In genomic region chr22:46299101-46299500, GRCh38 we compare ENCODE assay signal across 23 cellular contexts. TPM values are rescaled to one million over a fixed set of nuclear protein-coding genes. Genes with fewer than 3 reads are reported as not detected.
DNase-seq lines count a peak whose midpoint lies in the region; ATAC-seq and TF ChIP-seq lines count a peak whose summit lies in the region.
"Had no signal": no experiment of that assay in that cellular context is flagged by ENCODE, and none has a peak within 500 bp of the region (broad histone marks: within the 10 kb centered on the region; RNA-seq: fewer than 3 reads in every experiment).

No MANE protein-coding gene starts in this region.

- H3K4ac ChIP-seq in H9 (ENCODE audit: low read depth, low read length) = no peak overlapping the region

- peaks cover 7% of the 10 kb centered on the region for H3K79me1 ChIP-seq in H9 (ENCODE audit: insufficient read depth, low read depth, low read length, poor library complexity, severe bottlenecking)

- no peak overlapping the region for H2AK5ac ChIP-seq in H9 (ENCODE audit: insufficient read length, low read length)

- H4K8ac ChIP-seq in H9 (replicated peaks; ENCODE audit: insufficient read length, low read depth, low read length) = no peak overlapping the region

- H3K36me3 ChIP-seq in transverse colon (no peaks in the 10 kb centered on the region), suprapubic skin (no peaks in the 10 kb centered on the region)
- H3K36me3 ChIP-seq: ovary had no signal

- DNase-seq in T-helper 1 cell (no peak), H9 (no peak), transverse colon (no peak), suprapubic skin (ENCODE audit: low spot score in 2 of 2) (no peak), HK-2 (ENCODE audit: unreplicated experiment) (no peak)
- DNase-seq in activated naive CD8-positive, alpha-beta T cell treated with anti-CD3 and anti-CD28 coated beads, Interleukin-2, amount 10 ng/mL, durations not matched to agents 7 days and 5 days = no peak
- no peak for DNase-seq in natural killer cell treated with Interleukin-12 subunit alpha and Interleukin-12 subunit beta and Interleukin-15 and Interleukin-18, amount 100 ng/mL, for 72 hours (ENCODE audit: low spot score)
- DNase-seq: C1 segment of cervical spinal cord; central memory CD4-positive, alpha-beta T cell; effector CD8-positive, alpha-beta T cell; kidney glomerular epithelial cell; NCI-H2107; NCI-H526; ovary; PC-9; stimulated activated CD4-positive, alpha-beta T cell treated with anti-CD3 and anti-CD28 coated beads, Interleukin-4, amount 100 ng/mL, for 4 hours had no signal

- H3K79me2 ChIP-seq in H9 (ENCODE audit: insufficient read depth, low read length) = peaks cover 4% of the 10 kb centered on the region; the same call in 1 of the 2 replicates

- no peak overlapping the region for H2BK120ac ChIP-seq in H9 (ENCODE audit: low read depth, low read length, poor library complexity, severe bottlenecking)

- H3K9me3 ChIP-seq in H9 (ENCODE audit: control insufficient read depth, low read depth, low read length) = no peaks in the 10 kb centered on the region
- no peaks in the 10 kb centered on the region for H3K9me3 ChIP-seq in transverse colon
- no peaks in the 10 kb centered on the region for H3K9me3 ChIP-seq in suprapubic skin
- H3K9me3 ChIP-seq: ovary, tibial nerve had no signal

- no peak overlapping the region for H2BK12ac ChIP-seq in H9 (ENCODE audit: insufficient read length, low read depth, low read length)

- H3K9ac ChIP-seq in H9 (ENCODE audit: extremely low read depth, insufficient read length, low read length) = no peak overlapping the region

- no peak for ATAC-seq in activated naive CD8-positive, alpha-beta T cell treated with anti-CD3 and anti-CD28 coated beads, Interleukin-2, amount 10 ng/mL, durations not matched to agents 7 days and 5 days (ENCODE audit: low read depth)
- no peak for ATAC-seq in natural killer cell treated with Interleukin-12 subunit alpha and Interleukin-12 subunit beta and Interleukin-15 and Interleukin-18, amount 100 ng/mL, for 72 hours
- ATAC-seq: SK-N-SH treated with all-trans-retinoic acid at 6 μM for 48 hours had no signal

- peak overlapping the region; percentile 56 for H3K27ac Mint-ChIP-seq in T-helper 1 cell treated with Interleukin-12 subunit alpha and Interleukin-12 subunit beta and Interleukin-4 antibody, amounts not matched to agents 30 μg/mL and 1 μg/mL, for 36 hours
- H3K27ac Mint-ChIP-seq in H9 = peak overlapping the region in 2 of 3 experiments; percentile 7 to 25; a peak in 2 of 7 replicates
- peak overlapping the region; percentile 21 for H3K27ac Mint-ChIP-seq in activated naive CD8-positive, alpha-beta T cell treated with anti-CD3 and anti-CD28 coated beads, Interleukin-2, amount 10 ng/mL, durations not matched to agents 7 days and 5 days
- H3K27ac Mint-ChIP-seq in natural killer cell treated with Interleukin-12 subunit alpha and Interleukin-12 subunit beta and Interleukin-15 and Interleukin-18, amount 100 ng/mL, for 72 hours = peak overlapping the region in 1 of 2 donors; percentile 20

- TF ChIP-seq POLR2A in transverse colon (IDR thresholded peaks at IDR 0.05) = no peak
- TF ChIP-seq POLR2A in suprapubic skin (IDR thresholded peaks at IDR 0.05) = no peak

- in situ Hi-C loops in transverse colon (cut with MboI; ENCODE audit: low pct_ligation_motif_present in 1 of 4, low pct_unique_long_range_greater_than_20kb in 1 of 4, low sequenced_read_pairs in 3 of 4) = loop anchor here in 1 of 4 donors (10.0 kb wide), 1 partner anchor 154 kb away; no protein-coding TSS in a partner anchor

- no peak for TF ChIP-seq CTCF in H9 (conservative IDR thresholded peaks at IDR 0.05)
- no peak for TF ChIP-seq CTCF in transverse colon (IDR thresholded peaks at IDR 0.05)
- no peak for TF ChIP-seq CTCF in suprapubic skin (IDR thresholded peaks at IDR 0.05)

- no peak overlapping the region for H2AFZ ChIP-seq in H9 (ENCODE audit: low read length)
- H2AFZ ChIP-seq: hepatocyte, PC-9 had no signal

- POLR2A ChIA-PET in activated naive CD8-positive, alpha-beta T cell treated with anti-CD3 and anti-CD28 coated beads, Interleukin-2, amount 10 ng/mL, durations not matched to agents 7 days and 5 days (lab: Charles Lee) = interaction anchor here (0.6 to 0.7 kb wide), 3 partner anchors 16 to 57 kb away, joined by 3 to 4 read pairs (median 3); no protein-coding TSS in a partner anchor

- H2BK20ac ChIP-seq in H9 (ENCODE audit: low read depth, low read length, poor library complexity, severe bottlenecking) = no peak overlapping the region

- no peak overlapping the region for H3K4me2 ChIP-seq in H9 (ENCODE audit: insufficient read depth, insufficient read length, low read length)
- H3K4me2 ChIP-seq: hepatocyte had no signal

- H3K14ac ChIP-seq in H9 (ENCODE audit: insufficient read depth, low read length) = no peak overlapping the region

- WGBS in H9 (ENCODE audit: extremely low coverage, insufficient read length, low lambda C conversion rate) = no CpG with 5 or more reads among the region's 13 CpGs
- WGBS in transverse colon (ENCODE audit: low coverage in 1 of 2), 2 donors = 87 to 91% methylated on average over 3 to 13 of the region's 13 CpGs
- 89% methylated on average over 13 of the region's 13 CpGs for WGBS in suprapubic skin

- H3K27me3 ChIP-seq in H9 (ENCODE audit: insufficient read depth, low read length) (no peaks in the 10 kb centered on the region), transverse colon (no peaks in the 10 kb centered on the region), suprapubic skin (no peaks in the 10 kb centered on the region)
- H3K27me3 ChIP-seq: hepatocyte, ovary, tibial nerve had no signal

- intact Hi-C loops in transverse colon (cut with DNase I; ENCODE audit: low total_unique reads) = no loop called here

- no peak overlapping the region for H3K56ac ChIP-seq in H9 (ENCODE audit: insufficient read length, low read depth, low read length)

- no peak overlapping the region for H4K5ac ChIP-seq in H9 (ENCODE audit: insufficient read length, low read depth, low read length)

- H3K27me3 Mint-ChIP-seq in T-helper 1 cell treated with Interleukin-12 subunit alpha and Interleukin-12 subunit beta and Interleukin-4 antibody, amounts not matched to agents 30 μg/mL and 1 μg/mL, for 36 hours (ENCODE audit: low read depth) = no peaks in the 10 kb centered on the region
- H3K27me3 Mint-ChIP-seq in H9 (ENCODE audit: low read depth) = no peaks in the 10 kb centered on the region
- no peaks in the 10 kb centered on the region for H3K27me3 Mint-ChIP-seq in activated naive CD8-positive, alpha-beta T cell treated with anti-CD3 and anti-CD28 coated beads, Interleukin-2, amount 10 ng/mL, durations not matched to agents 7 days and 5 days
- H3K27me3 Mint-ChIP-seq in natural killer cell treated with Interleukin-12 subunit alpha and Interleukin-12 subunit beta and Interleukin-15 and Interleukin-18, amount 100 ng/mL, for 72 hours = no peaks in the 10 kb centered on the region

- H3T11ph ChIP-seq in H9 (ENCODE audit: low read length) = no peak overlapping the region

- no peak overlapping the region for H4K91ac ChIP-seq in H9 (ENCODE audit: insufficient read length, low read depth, low read length)

- no peak overlapping the region for H3K23ac ChIP-seq in H9 (ENCODE audit: insufficient read length, low read depth, low read length)

- H3K23me2 ChIP-seq in H9 (ENCODE audit: insufficient read length, low read depth, low read length, poor library complexity, severe bottlenecking) = peaks cover 9% of the 10 kb centered on the region

- H4K20me1 ChIP-seq in H9 (ENCODE audit: control insufficient read depth, insufficient read depth, insufficient read length) = no peaks in the 10 kb centered on the region

- H3K27ac ChIP-seq in H9 (ENCODE audit: insufficient read length, low read depth, low read length) (no peak overlapping the region), transverse colon (no peak overlapping the region), suprapubic skin (no peak overlapping the region)
- H3K27ac ChIP-seq: 22Rv1, hepatocyte, ovary, PC-9, tibial nerve had no signal

- no peaks in the 10 kb centered on the region for H3K9me3 Mint-ChIP-seq in T-helper 1 cell treated with Interleukin-12 subunit alpha and Interleukin-12 subunit beta and Interleukin-4 antibody, amounts not matched to agents 30 μg/mL and 1 μg/mL, for 36 hours
- no peaks in the 10 kb centered on the region for H3K9me3 Mint-ChIP-seq in H9
- H3K9me3 Mint-ChIP-seq in activated naive CD8-positive, alpha-beta T cell treated with anti-CD3 and anti-CD28 coated beads, Interleukin-2, amount 10 ng/mL, durations not matched to agents 7 days and 5 days = no peaks in the 10 kb centered on the region
- no peaks in the 10 kb centered on the region for H3K9me3 Mint-ChIP-seq in natural killer cell treated with Interleukin-12 subunit alpha and Interleukin-12 subunit beta and Interleukin-15 and Interleukin-18, amount 100 ng/mL, for 72 hours

- H3K36me3 Mint-ChIP-seq in T-helper 1 cell treated with Interleukin-12 subunit alpha and Interleukin-12 subunit beta and Interleukin-4 antibody, amounts not matched to agents 30 μg/mL and 1 μg/mL, for 36 hours (ENCODE audit: low read depth) = peaks cover 33% of the 10 kb centered on the region
- peaks cover 17 to 38% (median 35%) of the 10 kb centered on the region in 3 experiments; a peak in 6 of 7 replicates for H3K36me3 Mint-ChIP-seq in H9 (ENCODE audit: insufficient read depth in 1 of 3, low read depth in 3 of 3)
- H3K36me3 Mint-ChIP-seq in activated naive CD8-positive, alpha-beta T cell treated with anti-CD3 and anti-CD28 coated beads, Interleukin-2, amount 10 ng/mL, durations not matched to agents 7 days and 5 days = peaks cover 46% of the 10 kb centered on the region
- peaks cover 22% of the 10 kb centered on the region for H3K36me3 Mint-ChIP-seq in natural killer cell treated with Interleukin-12 subunit alpha and Interleukin-12 subunit beta and Interleukin-15 and Interleukin-18, amount 100 ng/mL, for 72 hours

- peaks cover 49% of the 10 kb centered on the region for H3K4me1 Mint-ChIP-seq in T-helper 1 cell treated with Interleukin-12 subunit alpha and Interleukin-12 subunit beta and Interleukin-4 antibody, amounts not matched to agents 30 μg/mL and 1 μg/mL, for 36 hours (ENCODE audit: low read depth)
- H3K4me1 Mint-ChIP-seq in H9 = peaks cover 23% of the 10 kb centered on the region in 2 experiments
- H3K4me1 Mint-ChIP-seq in activated naive CD8-positive, alpha-beta T cell treated with anti-CD3 and anti-CD28 coated beads, Interleukin-2, amount 10 ng/mL, durations not matched to agents 7 days and 5 days = peaks cover 56% of the 10 kb centered on the region
- H3K4me1 Mint-ChIP-seq in natural killer cell treated with Interleukin-12 subunit alpha and Interleukin-12 subunit beta and Interleukin-15 and Interleukin-18, amount 100 ng/mL, for 72 hours (ENCODE audit: low read depth in 2 of 2) = peaks cover 38 to 47% of the 10 kb centered on the region in 2 donors

- peak overlapping the region; percentile 93 for H3K4me3 Mint-ChIP-seq in T-helper 1 cell treated with Interleukin-12 subunit alpha and Interleukin-12 subunit beta and Interleukin-4 antibody, amounts not matched to agents 30 μg/mL and 1 μg/mL, for 36 hours
- peak overlapping the region; percentile 61 to 84; a peak in 4 of 5 replicates for H3K4me3 Mint-ChIP-seq in H9
- peak overlapping the region; percentile 87 for H3K4me3 Mint-ChIP-seq in activated naive CD8-positive, alpha-beta T cell treated with anti-CD3 and anti-CD28 coated beads, Interleukin-2, amount 10 ng/mL, durations not matched to agents 7 days and 5 days
- peak overlapping the region; percentile 73 for H3K4me3 Mint-ChIP-seq in natural killer cell treated with Interleukin-12 subunit alpha and Interleukin-12 subunit beta and Interleukin-15 and Interleukin-18, amount 100 ng/mL, for 72 hours

- H3K4me3 ChIP-seq in transverse colon (no peak overlapping the region), suprapubic skin (no peak overlapping the region)
- H3K4me3 ChIP-seq: hepatocyte, ovary, PC-9, tibial nerve had no signal

- TF ChIP-seq EP300 in transverse colon (IDR thresholded peaks at IDR 0.05; ENCODE audit: low read depth) (no peak), suprapubic skin (IDR thresholded peaks at IDR 0.05) (no peak)

- no peak overlapping the region for H3K18ac ChIP-seq in H9 (ENCODE audit: insufficient read length, low read depth, low read length)

- H3K4me1 ChIP-seq in H9 (ENCODE audit: insufficient read depth, low read length) (no peaks in the 10 kb centered on the region), transverse colon (peaks cover 16 to 22% (median 17%) of the 10 kb centered on the region in 4 donors), suprapubic skin (peaks cover 24% of the 10 kb centered on the region)

- H2BK5ac ChIP-seq in H9 (ENCODE audit: insufficient read length, low read length) = no peak overlapping the region

- no peak overlapping the region for H2BK15ac ChIP-seq in H9 (ENCODE audit: low read depth, low read length)

RNA-seq across cellular contexts. Expression of gene GTSE1, which starts 2.4 kb away (rescaled TPM):
- total RNA-seq in H9 (2021) (40.6 and 42.6 TPM in 2 replicates), transverse colon (1 to 10 TPM in 2 of 4 donors, under 1 TPM in 1, not detected in 1; 1.00 to 3.0 (median 1.2) TPM), suprapubic skin (1 to 10 TPM in 3 of 4 donors, under 1 TPM in 1; 0.76 to 2.2 (median 1.8) TPM)
- 10 to 100 TPM; 64.9 to 73.8 TPM for total RNA-seq in activated naive CD8-positive, alpha-beta T cell treated with anti-CD3 and anti-CD28 coated beads, Interleukin-2, amount 10 ng/mL, durations not matched to agents 7 days and 5 days
- total RNA-seq in natural killer cell treated with Interleukin-12 subunit alpha and Interleukin-12 subunit beta and Interleukin-15 and Interleukin-18, amount 100 ng/mL, for 72 hours = 10 to 100 TPM; 34.6 to 90.2 TPM

RNA-seq across cellular contexts. Expression of gene TTC38, which starts 31.3 kb away (rescaled TPM):
- total RNA-seq in H9 (2021) = 30.2 and 31.5 TPM in 2 replicates
- 10 to 100 TPM; 24.3 to 25.0 TPM for total RNA-seq in activated naive CD8-positive, alpha-beta T cell treated with anti-CD3 and anti-CD28 coated beads, Interleukin-2, amount 10 ng/mL, durations not matched to agents 7 days and 5 days
- 10 to 100 TPM; 63.7 to 64.2 TPM for total RNA-seq in natural killer cell treated with Interleukin-12 subunit alpha and Interleukin-12 subunit beta and Interleukin-15 and Interleukin-18, amount 100 ng/mL, for 72 hours
- 100 to 1,000 TPM; 167 to 316 (median 292) TPM for total RNA-seq in transverse colon
- 10 to 100 TPM; 18.6 to 42.6 (median 35.4) TPM for total RNA-seq in suprapubic skin

RNA-seq across cellular contexts. Expression of gene PKDREJ, which starts 36.0 kb away (rescaled TPM):
- total RNA-seq in H9 (2021) = 0.04 and 0.09 TPM in 2 replicates
- total RNA-seq in activated naive CD8-positive, alpha-beta T cell treated with anti-CD3 and anti-CD28 coated beads, Interleukin-2, amount 10 ng/mL, durations not matched to agents 7 days and 5 days = not detected
- total RNA-seq in natural killer cell treated with Interleukin-12 subunit alpha and Interleukin-12 subunit beta and Interleukin-15 and Interleukin-18, amount 100 ng/mL, for 72 hours = under 1 TPM in 1 of 2 donors, not detected in 1; 0.07 TPM
- total RNA-seq in transverse colon = under 1 TPM in 1 of 4 donors, not detected in 3; 0.27 TPM
- total RNA-seq in suprapubic skin = under 1 TPM in 3 of 4 donors, not detected in 1; 0.11 to 0.34 (median 0.34) TPM
- total RNA-seq: Daoy, hepatocyte, PC-9, skeletal muscle tissue had no signal

RNA-seq across cellular contexts. Expression of gene TRMU, which starts 36.4 kb away (rescaled TPM):
- total RNA-seq in H9 (2021) = 82.5 and 86.3 TPM in 2 replicates
- 10 to 100 TPM; 76.3 to 86.4 TPM for total RNA-seq in activated naive CD8-positive, alpha-beta T cell treated with anti-CD3 and anti-CD28 coated beads, Interleukin-2, amount 10 ng/mL, durations not matched to agents 7 days and 5 days
- total RNA-seq in natural killer cell treated with Interleukin-12 subunit alpha and Interleukin-12 subunit beta and Interleukin-15 and Interleukin-18, amount 100 ng/mL, for 72 hours = 100 to 1,000 TPM in 1 of 2 donors, 10 to 100 TPM in 1; 72.7 to 135 TPM
- 10 to 100 TPM; 33.7 to 90.0 (median 38.5) TPM for total RNA-seq in transverse colon
- total RNA-seq in suprapubic skin = 100 to 1,000 TPM in 1 of 4 donors, 10 to 100 TPM in 3; 28.3 to 109 (median 40.9) TPM

RNA-seq across cellular contexts. Expression of gene CDPF1, which starts 49.0 kb away (rescaled TPM):
- 8.1 and 8.5 TPM in 2 replicates for total RNA-seq in H9 (2021)
- total RNA-seq in activated naive CD8-positive, alpha-beta T cell treated with anti-CD3 and anti-CD28 coated beads, Interleukin-2, amount 10 ng/mL, durations not matched to agents 7 days and 5 days = 10 to 100 TPM; 11.2 to 13.6 TPM
- total RNA-seq in natural killer cell treated with Interleukin-12 subunit alpha and Interleukin-12 subunit beta and Interleukin-15 and Interleukin-18, amount 100 ng/mL, for 72 hours = 10 to 100 TPM in 1 of 2 donors, 1 to 10 TPM in 1; 8.2 to 10.7 TPM
- total RNA-seq in transverse colon = 10 to 100 TPM in 1 of 4 donors, 1 to 10 TPM in 2, not detected in 1; 8.2 to 11.9 (median 9.0) TPM
- total RNA-seq in suprapubic skin = 10 to 100 TPM in 2 of 4 donors, 1 to 10 TPM in 2; 3.9 to 13.4 (median 9.5) TPM

Comparison
In these comparisons a context has a peak if more than half of its experiments do, and no peak if none do; other contexts are left out.
1. RNA of gene GTSE1, which starts 2.4 kb away (total RNA-seq): 34.6 to 90.2 TPM in natural killer cell treated with Interleukin-12 subunit alpha and Interleukin-12 subunit beta and Interleukin-15 and Interleukin-18, amount 100 ng/mL, for 72 hours, 64.9 to 73.8 TPM in activated naive CD8-positive, alpha-beta T cell treated with anti-CD3 and anti-CD28 coated beads, Interleukin-2, amount 10 ng/mL, durations not matched to agents 7 days and 5 days and 40.6 to 42.6 TPM in H9; 0.76 to 2.2 TPM in suprapubic skin and 1.00 to 3.0 TPM in transverse colon; every median in the first group is over 4 times any median in the second.
2. Peak in every context shown above with its lines, with median percentiles within 50 percentile points of each other: H3K4me3 Mint-ChIP-seq.